In the genomic region with DNA sequence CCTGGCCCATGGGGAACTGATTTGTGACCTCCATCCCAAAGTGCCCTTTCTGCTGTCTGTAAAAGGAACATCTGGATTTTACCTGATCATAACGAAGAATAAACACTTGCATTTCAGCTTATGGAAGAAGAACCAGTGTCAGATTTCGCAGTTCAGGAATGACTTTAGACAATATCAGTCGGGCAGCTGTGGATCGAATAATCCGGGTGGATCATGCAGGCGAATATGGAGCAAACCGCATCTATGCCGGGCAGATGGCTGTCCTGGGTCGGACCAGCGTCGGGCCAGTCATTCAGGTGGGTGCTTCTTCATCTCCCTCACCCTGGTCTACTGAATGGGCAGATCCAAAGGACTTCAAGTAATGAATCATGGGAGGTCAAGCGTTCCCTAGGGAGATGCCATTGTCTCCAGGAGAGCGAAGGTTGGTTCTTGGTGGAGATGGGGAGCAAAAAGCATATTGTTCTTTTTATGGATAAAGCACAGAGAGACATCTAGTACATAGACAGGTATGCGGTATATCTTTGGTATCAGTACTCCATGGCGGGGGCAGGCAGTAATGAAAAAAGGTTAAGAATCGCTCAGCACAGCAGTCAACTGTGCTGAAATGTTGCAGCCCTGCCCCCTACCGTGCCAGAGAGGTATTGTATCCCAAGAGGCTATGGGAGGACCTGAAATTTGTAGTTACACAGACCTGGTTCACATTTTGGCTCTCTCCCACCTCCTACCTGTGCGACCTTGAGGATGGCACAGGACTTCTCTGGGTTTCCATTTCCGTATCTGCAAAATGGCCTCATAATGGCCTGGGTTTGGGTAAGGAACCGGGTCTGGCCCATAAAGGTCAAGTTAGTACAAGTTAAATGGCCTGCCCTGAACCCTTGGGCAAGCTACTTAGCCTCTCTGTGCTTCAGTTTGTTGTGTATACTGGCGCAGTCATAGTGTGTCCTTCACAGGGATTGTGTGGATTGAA, we compare ENCODE assay signal across 8 cellular contexts. TPM values are rescaled to one million over a fixed set of nuclear protein-coding genes. Genes with fewer than 3 reads are reported as not detected.
A peak's percentile ranks its signal among the peaks of the same experiment; 100 is the strongest.
DNase-seq lines count a peak whose midpoint lies in the region; ATAC-seq and TF ChIP-seq lines count a peak whose summit lies in the region.

No MANE protein-coding gene starts in this region.

- TF ChIP-seq CTCF in nephron progenitor cell (IDR thresholded peaks at IDR 0.05) (peak; percentile 65), uterus (IDR thresholded peaks at IDR 0.05) (peak; percentile 24 to 44 (median 32))

- CTCF ChIA-PET in activated CD8-positive, alpha-beta memory T cell treated with anti-CD3 and anti-CD28 coated beads, Interleukin-2, amount 10 ng/mL, durations not matched to agents 7 days and 5 days (lab: Charles Lee): interaction anchor here (0.7 kb wide), 1 partner anchor 14 kb away, joined by 3 read pairs; no protein-coding TSS in a partner anchor

- no peaks in the 10 kb centered on the region for H3K27me3 ChIP-seq in uterus

- H3K36me3 ChIP-seq in uterus: no peaks in the 10 kb centered on the region

- peaks cover 5% of the 10 kb centered on the region for H3K36me3 Mint-ChIP-seq in activated CD8-positive, alpha-beta memory T cell treated with anti-CD3 and anti-CD28 coated beads, Interleukin-2, amount 10 ng/mL, durations not matched to agents 7 days and 5 days
- peaks cover 36% of the 10 kb centered on the region for H3K36me3 Mint-ChIP-seq in nephron progenitor cell (ENCODE audit: low read depth)

- TF ChIP-seq POLR2A in uterus (IDR thresholded peaks at IDR 0.05): no peak

- no peak overlapping the region for H3K27ac ChIP-seq in uterus

- no peaks in the 10 kb centered on the region for H3K27me3 Mint-ChIP-seq in activated CD8-positive, alpha-beta memory T cell treated with anti-CD3 and anti-CD28 coated beads, Interleukin-2, amount 10 ng/mL, durations not matched to agents 7 days and 5 days
- H3K27me3 Mint-ChIP-seq in nephron progenitor cell (ENCODE audit: low read depth, poor library complexity): no peaks in the 10 kb centered on the region

- H3K4me3 Mint-ChIP-seq in activated CD8-positive, alpha-beta memory T cell treated with anti-CD3 and anti-CD28 coated beads, Interleukin-2, amount 10 ng/mL, durations not matched to agents 7 days and 5 days: no peak overlapping the region
- no peak overlapping the region for H3K4me3 Mint-ChIP-seq in nephron progenitor cell

- no peaks in the 10 kb centered on the region for H3K9me3 Mint-ChIP-seq in activated CD8-positive, alpha-beta memory T cell treated with anti-CD3 and anti-CD28 coated beads, Interleukin-2, amount 10 ng/mL, durations not matched to agents 7 days and 5 days (ENCODE audit: low read depth)
- H3K9me3 Mint-ChIP-seq in nephron progenitor cell: no peaks in the 10 kb centered on the region

- DNase-seq in SHP77 (lab: John Stamatoyannopoulos, UW): peak; percentile 1 to 32
- no peak for DNase-seq in SHP77 treated with DMSO at 0.1 percent for 48 hours (lab: John Stamatoyannopoulos, UW)
- peak; percentile 53 for DNase-seq in NCI-H510A (lab: John Stamatoyannopoulos, UW)
- peak; percentile 75 for DNase-seq in activated CD8-positive, alpha-beta memory T cell treated with anti-CD3 and anti-CD28 coated beads, Interleukin-2, amount 10 ng/mL, durations not matched to agents 7 days and 5 days
- peak; percentile 62 for DNase-seq in nephron progenitor cell
- DNase-seq in uterus: no peak

- no peak overlapping the region for H3K4me3 ChIP-seq in uterus

- peaks cover 3 to 4% of the 10 kb centered on the region in 2 donors for H3K4me1 ChIP-seq in uterus

- no peaks in the 10 kb centered on the region for H3K9me3 ChIP-seq in uterus

- intact Hi-C loops in uterus (cut with DNase I; ENCODE audit: low total_unique reads): no loop called here

- H3K27ac Mint-ChIP-seq in activated CD8-positive, alpha-beta memory T cell treated with anti-CD3 and anti-CD28 coated beads, Interleukin-2, amount 10 ng/mL, durations not matched to agents 7 days and 5 days: no peak overlapping the region
- no peak overlapping the region for H3K27ac Mint-ChIP-seq in nephron progenitor cell

- peaks cover 6% of the 10 kb centered on the region for H3K4me1 Mint-ChIP-seq in activated CD8-positive, alpha-beta memory T cell treated with anti-CD3 and anti-CD28 coated beads, Interleukin-2, amount 10 ng/mL, durations not matched to agents 7 days and 5 days
- peaks cover 22% of the 10 kb centered on the region for H3K4me1 Mint-ChIP-seq in nephron progenitor cell

- no peak for ATAC-seq in activated CD8-positive, alpha-beta memory T cell treated with anti-CD3 and anti-CD28 coated beads, Interleukin-2, amount 10 ng/mL, durations not matched to agents 7 days and 5 days
- ATAC-seq in esophagus mucosa (peak; percentile 17), HG03175 (IDR thresholded peaks at IDR 0.05; ENCODE audit: unreplicated experiment) (no peak)

RNA-seq across cellular contexts. Expression of gene COQ7, which starts 4.7 kb away (rescaled TPM):
- 10 to 100 TPM; 12.5 to 14.1 TPM for total RNA-seq in activated CD8-positive, alpha-beta memory T cell treated with anti-CD3 and anti-CD28 coated beads, Interleukin-2, amount 10 ng/mL, durations not matched to agents 7 days and 5 days
- total RNA-seq in esophagus mucosa: 12.8 TPM
- 10 to 100 TPM in 3 of 4 donors, 1 to 10 TPM in 1; 9.7 to 40.2 (median 27.3) TPM for total RNA-seq in uterus

RNA-seq across cellular contexts. Expression of gene ITPRIPL2, which starts 41.7 kb away (rescaled TPM):
- total RNA-seq in activated CD8-positive, alpha-beta memory T cell treated with anti-CD3 and anti-CD28 coated beads, Interleukin-2, amount 10 ng/mL, durations not matched to agents 7 days and 5 days: 10 to 100 TPM in 1 of 2 experiments, 1 to 10 TPM in 1; 7.1 to 16.7 TPM
- 29.2 TPM for total RNA-seq in esophagus mucosa
- total RNA-seq in uterus: 10 to 100 TPM; 17.9 to 74.1 (median 43.7) TPM

Comparison
In these comparisons a context has a peak if more than half of its experiments do, and no peak if none do; other contexts are left out.
1. DNase-seq: peak in SHP77 (2 of 2), NCI-H510A (single experiment), activated CD8-positive, alpha-beta memory T cell treated with anti-CD3 and anti-CD28 coated beads, Interleukin-2, amount 10 ng/mL, durations not matched to agents 7 days and 5 days (single experiment) and nephron progenitor cell (single experiment); none in SHP77 treated with DMSO at 0.1 percent for 48 hours (single experiment) and uterus (0 of 2).